Comparison of ENCODE assay signal across 1 cellular context in genomic region chr22:20562607-20563463, GRCh38.
TF ChIP-seq lines count a peak whose summit lies in the region.

No MANE protein-coding gene starts in this region.

TF ChIP-seq in SK-N-SH, 30 proteins besides CTCF, POLR2A, EP300 and RAD21 (continued from another document):
- TF ChIP-seq TEAD4 (IDR thresholded peaks at IDR 0.05; ENCODE audit: borderline replicate concordance, insufficient read depth), result no peak
- TF ChIP-seq ELF1 (IDR thresholded peaks at IDR 0.05), result no peak
- no peak for TF ChIP-seq GATA2 (CRISPR knock-in tag; IDR thresholded peaks at IDR 0.05)
- TF ChIP-seq MXI1 (IDR thresholded peaks at IDR 0.05; ENCODE audit: low read depth, low read length), result no peak
- no peak for TF ChIP-seq TAF1 (IDR thresholded peaks at IDR 0.05; ENCODE audit: borderline replicate concordance, low read depth, low read length)
- TF ChIP-seq RFX5 (IDR thresholded peaks at IDR 0.05; ENCODE audit: low read length), result no peak
- TF ChIP-seq FOSL2 (IDR thresholded peaks at IDR 0.05; ENCODE audit: borderline replicate concordance, low read depth), result no peak
- no peak for TF ChIP-seq GABPA (IDR thresholded peaks at IDR 0.05; ENCODE audit: low read depth)
- TF ChIP-seq NRF1 (IDR thresholded peaks at IDR 0.05; ENCODE audit: low read depth, low read length), result no peak
- TF ChIP-seq NFIC (IDR thresholded peaks at IDR 0.05; ENCODE audit: borderline replicate concordance), result no peak
- TF ChIP-seq RXRA (IDR thresholded peaks at IDR 0.05; ENCODE audit: borderline replicate concordance, low read depth), result no peak
- TF ChIP-seq POLR2AphosphoS5 (IDR thresholded peaks at IDR 0.05; ENCODE audit: low read depth, low read length), result no peak
TF ChIP-seq in SK-N-SH: peak in this region for 0.
